27 cellular contexts compared by ENCODE assay signal in genomic region chr21:19123525-19123924, GRCh38.
"Had no signal": no experiment of that assay in that cellular context is flagged by ENCODE, and none has a peak within 500 bp of the region (broad histone marks: within the 10 kb centered on the region; RNA-seq: fewer than 3 reads in every experiment).

No MANE protein-coding gene starts in this region.

- H3K9me3 Mint-ChIP-seq: neural progenitor cell, type B pancreatic cell had no signal

- H3K27ac Mint-ChIP-seq: activated naive CD4-positive, alpha-beta T cell treated with anti-CD3 and anti-CD28 coated beads for 36 hours; activated naive CD8-positive, alpha-beta T cell treated with anti-CD3 and anti-CD28 coated beads for 36 hours; activated T-helper 1 cell treated with anti-CD3 and anti-CD28 coated beads, Interleukin-12 subunit alpha, Interleukin-12 subunit beta, Interleukin-2, Interleukin-4 antibody, amounts not matched to agents 30 ng/mL and 10 ng/mL and 1 ng/mL, durations not matched to agents 14 hours and 24 hours and 36 hours; natural killer cell; neural progenitor cell; stimulated activated memory B cell treated with anti-CD40 and anti-IgM and Interleukin-4, amounts not matched to agents 10 μg/mL and 1 μg/mL and 100 μg/mL, for 72 hours; stimulated activated naive CD8-positive, alpha-beta T cell treated with anti-CD3 and anti-CD28 coated beads, Interleukin-15, amount 100 ng/mL, for 72 hours; T-helper 2 cell treated with Interferon-gamma antibody and Interleukin-4, amounts not matched to agents 5 μg/mL and 100 μg/mL, for 36 hours; type B pancreatic cell had no signal

- H3K4me3 Mint-ChIP-seq: activated naive CD4-positive, alpha-beta T cell treated with anti-CD3 and anti-CD28 coated beads for 36 hours; activated naive CD8-positive, alpha-beta T cell treated with anti-CD3 and anti-CD28 coated beads for 36 hours; activated T-helper 1 cell treated with anti-CD3 and anti-CD28 coated beads, Interleukin-12 subunit alpha, Interleukin-12 subunit beta, Interleukin-2, Interleukin-4 antibody, amounts not matched to agents 30 ng/mL and 10 ng/mL and 1 ng/mL, durations not matched to agents 14 hours and 24 hours and 36 hours; natural killer cell; neural progenitor cell; stimulated activated memory B cell treated with anti-CD40 and anti-IgM and Interleukin-4, amounts not matched to agents 10 μg/mL and 1 μg/mL and 100 μg/mL, for 72 hours; stimulated activated naive CD8-positive, alpha-beta T cell treated with anti-CD3 and anti-CD28 coated beads, Interleukin-15, amount 100 ng/mL, for 72 hours; T-helper 2 cell treated with Interferon-gamma antibody and Interleukin-4, amounts not matched to agents 5 μg/mL and 100 μg/mL, for 36 hours; type B pancreatic cell had no signal

- DNase-seq: activated CD4-positive, alpha-beta T cell treated with anti-CD3 and anti-CD28 coated beads for 48 hours; activated CD4-positive, alpha-beta T cell treated with anti-CD3 and anti-CD28 coated beads, Interleukin-2, amount 50 U/mL, for 48 hours; activated CD8-positive, alpha-beta memory T cell treated with anti-CD3 and anti-CD28 coated beads, Interleukin-2, amount 50 U/mL, for 4 hours; activated effector memory CD4-positive, alpha-beta T cell treated with anti-CD3 and anti-CD28 coated beads, Interleukin-2, amount 50 U/mL, for 16 hours; activated naive CD4-positive, alpha-beta T cell treated with anti-CD3 and anti-CD28 coated beads for 36 hours; activated naive CD8-positive, alpha-beta T cell treated with anti-CD3 and anti-CD28 coated beads for 36 hours; activated T-cell treated with anti-CD3 and anti-CD28 coated beads, Interleukin-2, amount 50 U/mL, for 1 hour; brain microvascular endothelial cell; foreskin fibroblast; heart right ventricle; left lung; lower lobe of right lung; mesenchymal stem cell; natural killer cell; occipital lobe; stimulated activated CD4-positive, alpha-beta T cell treated with anti-CD3 and anti-CD28 coated beads, Interleukin-1b, Interleukin-23, amount 100 ng/mL, for 48 hours; stimulated activated CD4-positive, alpha-beta T cell treated with anti-CD3 and anti-CD28 coated beads, Interleukin-4, amount 100 ng/mL, for 4 hours; stimulated activated CD8-positive, alpha-beta memory T cell treated with anti-CD3 and anti-CD28 coated beads, Interleukin-4, amount 100 ng/mL, for 48 hours; stimulated activated naive CD8-positive, alpha-beta T cell treated with anti-CD3 and anti-CD28 coated beads, Interleukin-15, amount 100 ng/mL, for 72 hours; uterus had no signal

- H3K36me3 Mint-ChIP-seq: activated naive CD8-positive, alpha-beta T cell treated with anti-CD3 and anti-CD28 coated beads for 36 hours; neural progenitor cell; stimulated activated memory B cell treated with anti-CD40 and anti-IgM and Interleukin-4, amounts not matched to agents 10 μg/mL and 1 μg/mL and 100 μg/mL, for 72 hours; type B pancreatic cell had no signal

- ATAC-seq: activated CD4-positive, CD25-positive, alpha-beta regulatory T cell treated with anti-CD3 and anti-CD28 coated beads, Interleukin-2, amount 50 U/mL, for 24 hours; esophagus mucosa; heart right ventricle; left lung; lower lobe of right lung; natural killer cell; stimulated activated memory B cell treated with anti-CD40 and anti-IgM and Interleukin-4, amounts not matched to agents 10 μg/mL and 1 μg/mL and 100 μg/mL, for 72 hours; stimulated activated naive CD8-positive, alpha-beta T cell treated with anti-CD3 and anti-CD28 coated beads, Interleukin-15, amount 100 ng/mL, for 72 hours had no signal

- H3K27me3 Mint-ChIP-seq: activated naive CD8-positive, alpha-beta T cell treated with anti-CD3 and anti-CD28 coated beads for 36 hours; stimulated activated memory B cell treated with anti-CD40 and anti-IgM and Interleukin-4, amounts not matched to agents 10 μg/mL and 1 μg/mL and 100 μg/mL, for 72 hours; stimulated activated naive CD8-positive, alpha-beta T cell treated with anti-CD3 and anti-CD28 coated beads, Interleukin-15, amount 100 ng/mL, for 72 hours; type B pancreatic cell had no signal

- H3K4me1 Mint-ChIP-seq: activated naive CD8-positive, alpha-beta T cell treated with anti-CD3 and anti-CD28 coated beads for 36 hours; natural killer cell; stimulated activated memory B cell treated with anti-CD40 and anti-IgM and Interleukin-4, amounts not matched to agents 10 μg/mL and 1 μg/mL and 100 μg/mL, for 72 hours; stimulated activated naive CD8-positive, alpha-beta T cell treated with anti-CD3 and anti-CD28 coated beads, Interleukin-15, amount 100 ng/mL, for 72 hours had no signal
